14 cellular contexts compared by ENCODE assay signal in genomic region chr4:103451341-103451740, GRCh38.
DNase-seq lines count a peak whose midpoint lies in the region; ATAC-seq and TF ChIP-seq lines count a peak whose summit lies in the region.
"Had no signal": no experiment of that assay in that cellular context is flagged by ENCODE, and none has a peak within 500 bp of the region (broad histone marks: within the 10 kb centered on the region; RNA-seq: fewer than 3 reads in every experiment).

No MANE protein-coding gene starts in this region.

- no peak overlapping the region for H3K4me3 ChIP-seq in hepatocyte

- H3K27ac ChIP-seq in hepatocyte = no peak overlapping the region
- H3K27ac ChIP-seq: HL-60, KMS-11 had no signal

- H3K36me3 ChIP-seq in hepatocyte (replicated peaks; ENCODE audit: insufficient read depth, low read depth) = no peaks in the 10 kb centered on the region

- ATAC-seq in esophagus mucosa = peak; percentile 96

- no peaks in the 10 kb centered on the region for H3K27me3 ChIP-seq in hepatocyte

- H2AFZ ChIP-seq in hepatocyte = no peak overlapping the region

- H4K20me1 ChIP-seq in hepatocyte (ENCODE audit: insufficient read depth, poor library complexity, severe bottlenecking) = no peaks in the 10 kb centered on the region

- DNase-seq in HPDE6-E6E7 (ENCODE audit: extremely low spot score) = peak; percentile 49
- peak; percentile 9 for DNase-seq in NCI-H69 (lab: John Stamatoyannopoulos, UW)
- peak; percentile 22 for DNase-seq in renal cortical epithelial cell (ENCODE audit: low read depth)
- no peak for DNase-seq in hepatocyte (ENCODE audit: low spot score)
- no peak for DNase-seq in NCI-H526 (lab: John Stamatoyannopoulos, UW)
- DNase-seq in activated gamma-delta T cell treated with Interleukin-2 at 50 U/mL for 16 hours = no peak
- DNase-seq in SW 1271 (lab: John Stamatoyannopoulos, UW) = no peak
- DNase-seq: AML-193, NCI-H187 treated with DMSO at 0.1 percent for 48 hours, NCI-H524, OCI-M1 had no signal

- H3K9me3 ChIP-seq in hepatocyte (ENCODE audit: low read depth) = no peaks in the 10 kb centered on the region

- no peak overlapping the region for H3K4me2 ChIP-seq in hepatocyte
- H3K4me2 ChIP-seq: KMS-11 had no signal

- H3K4me1 ChIP-seq in hepatocyte (ENCODE audit: insufficient read depth) = no peaks in the 10 kb centered on the region

- WGBS in hepatocyte (ENCODE audit: low lambda C conversion rate, missing lambda C conversion rate) = 81% methylated on average over 2 of the region's 2 CpGs

- H3K9me2 ChIP-seq in hepatocyte (replicated peaks; ENCODE audit: insufficient read depth) = no peaks in the 10 kb centered on the region

- TF ChIP-seq CTCF in hepatocyte (IDR thresholded peaks at IDR 0.05; ENCODE audit: poor library complexity) = no peak

- H3K79me2 ChIP-seq in hepatocyte = no peaks in the 10 kb centered on the region

Comparison
In these comparisons a context has a peak if more than half of its experiments do, and no peak if none do; other contexts are left out.
1. DNase-seq: peak in HPDE6-E6E7 (single experiment), NCI-H69 (single experiment) and renal cortical epithelial cell (single experiment); none in hepatocyte (single experiment), NCI-H526 (0 of 2), activated gamma-delta T cell treated with Interleukin-2 at 50 U/mL for 16 hours (single experiment) and SW 1271 (0 of 2).